ENCODE assay signal across 14 cellular contexts in genomic region chr14:24609667-24610344, GRCh38. TPM values are rescaled to one million over a fixed set of nuclear protein-coding genes. Genes with fewer than 3 reads are reported as not detected.
DNase-seq lines count a peak whose midpoint lies in the region; ATAC-seq and TF ChIP-seq lines count a peak whose summit lies in the region.
"Had no signal": no experiment of that assay in that cellular context is flagged by ENCODE, and none has a peak within 500 bp of the region (broad histone marks: within the 10 kb centered on the region; RNA-seq: fewer than 3 reads in every experiment).

GZMH (minus strand) TSS chr14:24609685; CDS start chr14:24609613, 72 bp downstream.

- no peak for TF ChIP-seq CTCF in GM10248 (IDR thresholded peaks at IDR 0.05; ENCODE audit: control extremely low read depth, extremely low read depth, low read depth, missing control alignments)

- peak; percentile 63 for ATAC-seq in GM18520 (IDR thresholded peaks at IDR 0.05; ENCODE audit: unreplicated experiment)
- ATAC-seq in HG02981 (IDR thresholded peaks at IDR 0.05; ENCODE audit: unreplicated experiment), result no peak

- peaks cover 16 to 37% (median 25%) of the 10 kb centered on the region in 3 donors for H3K4me1 Mint-ChIP-seq in IgD-negative memory B cell

- peak within 1 kb of the TSS in 1 of 3 donors; percentile 60 for H3K27ac Mint-ChIP-seq in IgD-negative memory B cell

- no peaks in the 10 kb centered on the region for H3K9me3 Mint-ChIP-seq in IgD-negative memory B cell

- H3K27me3 Mint-ChIP-seq in IgD-negative memory B cell, result no peaks in the 10 kb centered on the region

- H3K4me3 Mint-ChIP-seq in IgD-negative memory B cell, result peak within 1 kb of the TSS in 1 of 4 donors; percentile 80
- H3K4me3 Mint-ChIP-seq: CD14-positive monocyte had no signal

- CTCF ChIA-PET in GM10248 (lab: Yijun Ruan, JAX), result interaction anchor here (1.5 to 3.6 kb wide), 3 partner anchors 10 to 101 kb away, joined by 3 to 14 read pairs (median 4); no protein-coding TSS in a partner anchor

- POLR2A ChIA-PET in GM10248 (lab: Yijun Ruan, JAX), result no interaction called here

- H3K36me3 Mint-ChIP-seq in IgD-negative memory B cell, result no peaks in the 10 kb centered on the region
- H3K36me3 Mint-ChIP-seq: CD14-positive monocyte had no signal

- peak; percentile 26 for DNase-seq in GM10248 (ENCODE audit: extremely low spot score)
- DNase-seq in iPS-NIHi7 (ENCODE audit: extremely low spot score), result peak; percentile 3
- no peak for DNase-seq in COR-L47 (lab: John Stamatoyannopoulos, UW)
- DNase-seq in activated effector memory CD4-positive, alpha-beta T cell treated with anti-CD3 and anti-CD28 coated beads, Interleukin-2, amount 50 U/mL, for 16 hours, result no peak
- DNase-seq: activated CD4-positive, alpha-beta T cell treated with anti-CD3 and anti-CD28 coated beads, Interleukin-2, amount 50 U/mL, for 1 hour; adrenal gland; EL; MV-4-11; NCI-H2171; stimulated activated naive CD4-positive, alpha-beta T cell treated with Interleukin-2 at 50 U/mL for 16 hours had no signal

RNA-seq across cellular contexts. Expression of gene GZMH, which starts in this region (rescaled TPM):
- polyA plus RNA-seq in IgD-negative memory B cell, result 24.2 TPM

Comparison
In these comparisons a context has a peak if more than half of its experiments do, and no peak if none do; other contexts are left out.
1. DNase-seq: peak in GM10248 (single experiment) and iPS-NIHi7 (single experiment); none in COR-L47 (single experiment) and activated effector memory CD4-positive, alpha-beta T cell treated with anti-CD3 and anti-CD28 coated beads, Interleukin-2, amount 50 U/mL, for 16 hours (single experiment).